Comparison of ENCODE assay signal across 24 cellular contexts in genomic region chr10:18976681-18977251, GRCh38.
"Had no signal": no experiment of that assay in that cellular context is flagged by ENCODE, and none has a peak within 500 bp of the region (broad histone marks: within the 10 kb centered on the region; RNA-seq: fewer than 3 reads in every experiment).

No MANE protein-coding gene starts in this region.

- ATAC-seq: Right ventricle myocardium inferior, SK-N-SH treated with all-trans-retinoic acid at 6 μM for 48 hours had no signal

- H3K4me2 ChIP-seq: PC-9 had no signal

- DNase-seq: KBM-7; MG63; NCI-H1092; NCI-H1105 treated with DMSO at 0.1 percent for 48 hours; NCI-H1417 treated with DMSO at 0.1 percent for 48 hours; NCI-H146; NCI-H1694 treated with DMSO at 0.1 percent for 48 hours; NCI-H1930; NCI-H2081; NCI-H2171; NCI-H226; NCI-H446; NCI-H510A; NCI-H524 treated with DMSO at 0.1 percent for 48 hours; NCI-H69; NCI-H774; NK-92 treated with Interleukin-12 subunit alpha and Interleukin-12 subunit beta, amount 100 ng/mL, for 24 hours; PC-9; Peyer's patch; SHP77 treated with DMSO at 0.1 percent for 48 hours; SJCRH30 had no signal

- H3K4me1 ChIP-seq: SJCRH30 had no signal

- H3K9me3 ChIP-seq: MG63, SJCRH30 had no signal

- H3K27me3 ChIP-seq: MG63, Peyer's patch, SJCRH30 had no signal

- H3K36me3 ChIP-seq: MG63, Peyer's patch, SJCRH30 had no signal

- H2AFZ ChIP-seq: PC-9 had no signal

- H3K4me3 ChIP-seq: MG63, PC-9, Peyer's patch, SJCRH30 had no signal

- H3K27ac ChIP-seq: HL-60, PC-9, SJCRH30 had no signal
